ENCODE assay signal across 26 cellular contexts in the genomic region with DNA sequence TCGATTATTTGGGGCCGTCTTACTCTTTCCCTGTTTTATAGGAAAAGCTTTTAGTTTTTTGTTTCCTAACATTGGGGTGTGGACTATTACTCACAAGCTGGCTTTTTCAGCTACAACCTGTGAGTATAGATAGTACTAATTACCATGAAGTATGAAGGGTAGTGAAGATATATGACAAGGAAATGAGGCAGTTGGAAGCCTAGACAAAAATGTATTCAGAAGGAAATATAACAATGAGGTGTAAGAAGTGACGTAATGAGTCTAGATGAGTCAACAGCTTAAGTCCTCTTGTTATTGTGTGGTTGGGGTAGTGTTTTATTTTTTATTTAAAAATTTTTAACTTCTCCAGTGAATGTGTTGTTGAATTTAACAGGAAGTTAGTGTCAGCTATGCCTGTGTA.
DNase-seq lines count a peak whose midpoint lies in the region; ATAC-seq and TF ChIP-seq lines count a peak whose summit lies in the region.
"Had no signal": no experiment of that assay in that cellular context is flagged by ENCODE, and none has a peak within 500 bp of the region (broad histone marks: within the 10 kb centered on the region; RNA-seq: fewer than 3 reads in every experiment).

No MANE protein-coding gene starts in this region.

- H3K4me1 Mint-ChIP-seq in activated naive CD4-positive, alpha-beta T cell treated with anti-CD3 and anti-CD28 coated beads, Interleukin-2, amount 10 ng/mL, durations not matched to agents 7 days and 5 days, result no peaks in the 10 kb centered on the region
- H3K4me1 Mint-ChIP-seq: activated CD4-positive, alpha-beta T cell treated with anti-CD3 and anti-CD28 coated beads, Interleukin-2, amount 10 ng/mL, durations not matched to agents 24 days and 14 days; activated CD8-positive, alpha-beta memory T cell treated with anti-CD3 and anti-CD28 coated beads, Interleukin-2, amount 10 ng/mL, durations not matched to agents 7 days and 5 days; CD14-positive monocyte; immature natural killer cell; nephron progenitor cell; T-helper 17 cell had no signal

- CTCF ChIA-PET in activated naive CD4-positive, alpha-beta T cell treated with anti-CD3 and anti-CD28 coated beads, Interleukin-2, amount 10 ng/mL, durations not matched to agents 7 days and 5 days (lab: Charles Lee), result interaction anchor here (1.3 kb wide), 1 partner anchor 8 kb away, joined by 3 read pairs; no protein-coding TSS in a partner anchor

- no peak overlapping the region for H3K27ac ChIP-seq in ovary
- H3K27ac ChIP-seq: hepatocyte, parathyroid adenoma, SK-N-MC, VCaP had no signal

- TF ChIP-seq CTCF in astrocyte of the spinal cord (IDR thresholded peaks at IDR 0.05; ENCODE audit: low read depth, low read length), result no peak
- TF ChIP-seq CTCF in ovary (IDR thresholded peaks at IDR 0.05), result no peak

- H3K36me3 Mint-ChIP-seq in activated naive CD4-positive, alpha-beta T cell treated with anti-CD3 and anti-CD28 coated beads, Interleukin-2, amount 10 ng/mL, durations not matched to agents 7 days and 5 days, result no peaks in the 10 kb centered on the region
- H3K36me3 Mint-ChIP-seq: activated CD8-positive, alpha-beta memory T cell treated with anti-CD3 and anti-CD28 coated beads, Interleukin-2, amount 10 ng/mL, durations not matched to agents 7 days and 5 days; CD14-positive monocyte; immature natural killer cell had no signal

- no peak overlapping the region for H3K4me3 ChIP-seq in astrocyte of the spinal cord (ENCODE audit: low read depth, low read length)
- H3K4me3 ChIP-seq in ovary, result no peak overlapping the region
- no peak overlapping the region for H3K4me3 ChIP-seq in HAP-1
- H3K4me3 ChIP-seq: hepatocyte, mucosa of descending colon, SK-N-MC had no signal

- no peaks in the 10 kb centered on the region for H3K27me3 Mint-ChIP-seq in activated naive CD4-positive, alpha-beta T cell treated with anti-CD3 and anti-CD28 coated beads, Interleukin-2, amount 10 ng/mL, durations not matched to agents 7 days and 5 days
- H3K27me3 Mint-ChIP-seq: activated CD4-positive, alpha-beta T cell treated with anti-CD3 and anti-CD28 coated beads, Interleukin-2, amount 10 ng/mL, durations not matched to agents 24 days and 14 days; activated CD8-positive, alpha-beta memory T cell treated with anti-CD3 and anti-CD28 coated beads, Interleukin-2, amount 10 ng/mL, durations not matched to agents 7 days and 5 days had no signal

- H3K9me3 ChIP-seq in ovary (no peaks in the 10 kb centered on the region), HAP-1 (no peaks in the 10 kb centered on the region)
- H3K9me3 ChIP-seq: mucosa of descending colon had no signal

- H3K9me3 Mint-ChIP-seq in activated naive CD4-positive, alpha-beta T cell treated with anti-CD3 and anti-CD28 coated beads, Interleukin-2, amount 10 ng/mL, durations not matched to agents 7 days and 5 days, result no peaks in the 10 kb centered on the region
- H3K9me3 Mint-ChIP-seq: activated CD4-positive, alpha-beta T cell treated with anti-CD3 and anti-CD28 coated beads, Interleukin-2, amount 10 ng/mL, durations not matched to agents 24 days and 14 days; nephron progenitor cell had no signal

- no peak for TF ChIP-seq POLR2A in ovary (IDR thresholded peaks at IDR 0.05)

- H3K4me1 ChIP-seq in ovary (ENCODE audit: insufficient read depth) (no peaks in the 10 kb centered on the region), HAP-1 (no peaks in the 10 kb centered on the region)

- no peak for ATAC-seq in GM21717 (IDR thresholded peaks at IDR 0.05; ENCODE audit: unreplicated experiment)
- ATAC-seq: activated CD8-positive, alpha-beta memory T cell treated with anti-CD3 and anti-CD28 coated beads, Interleukin-2, amount 10 ng/mL, durations not matched to agents 7 days and 5 days; mucosa of descending colon; Panc1; sciatic nerve; T-helper 17 cell had no signal

- TF ChIP-seq EP300 in ovary (IDR thresholded peaks at IDR 0.05), result no peak

- no peak overlapping the region for H3K27ac Mint-ChIP-seq in activated naive CD4-positive, alpha-beta T cell treated with anti-CD3 and anti-CD28 coated beads, Interleukin-2, amount 10 ng/mL, durations not matched to agents 7 days and 5 days
- H3K27ac Mint-ChIP-seq: activated CD4-positive, alpha-beta T cell treated with anti-CD3 and anti-CD28 coated beads, Interleukin-2, amount 10 ng/mL, durations not matched to agents 24 days and 14 days; activated CD8-positive, alpha-beta memory T cell treated with anti-CD3 and anti-CD28 coated beads, Interleukin-2, amount 10 ng/mL, durations not matched to agents 7 days and 5 days; immature natural killer cell; nephron progenitor cell; T-helper 17 cell had no signal

- in situ Hi-C loops in astrocyte of the spinal cord (cut with HindIII; ENCODE audit: low sequenced_read_pairs) (no loop called here), HAP-1 (cut with MboI; ENCODE audit: low sequenced_read_pairs) (no loop called here)

- DNase-seq in EH (ENCODE audit: low read depth), result peak; percentile 60
- DNase-seq in NCI-H226, result peak; percentile 51
- DNase-seq in astrocyte of the spinal cord (ENCODE audit: low read depth, low spot score), result peak; percentile 65
- peak; percentile 99 for DNase-seq in glomerular endothelial cell (ENCODE audit: extremely low read depth, low read depth, low spot score)
- DNase-seq in ovary, result no peak
- DNase-seq in activated naive CD4-positive, alpha-beta T cell treated with anti-CD3 and anti-CD28 coated beads, Interleukin-2, amount 10 ng/mL, durations not matched to agents 7 days and 5 days, result no peak
- no peak for DNase-seq in HAP-1 (ENCODE audit: low spot score in 2 of 2)
- DNase-seq: activated CD4-positive, alpha-beta T cell treated with anti-CD3 and anti-CD28 coated beads, Interleukin-2, amount 10 ng/mL, durations not matched to agents 24 days and 14 days; activated CD8-positive, alpha-beta memory T cell treated with anti-CD3 and anti-CD28 coated beads, Interleukin-2, amount 10 ng/mL, durations not matched to agents 7 days and 5 days; activated naive CD4-positive, alpha-beta T cell treated with anti-CD3 and anti-CD28 coated beads, Interleukin-2, amount 50 U/mL, for 16 hours; anterior cingulate cortex; immature natural killer cell; mucosa of descending colon; NCI-H1092 treated with DMSO at 0.1 percent for 48 hours; NCI-H1930; nephron progenitor cell; stimulated activated CD8-positive, alpha-beta memory T cell treated with anti-CD3 and anti-CD28 coated beads, Interleukin-4, amount 100 ng/mL, for 48 hours; T-helper 17 cell had no signal

- H3K27me3 ChIP-seq in ovary (no peaks in the 10 kb centered on the region), HAP-1 (ENCODE audit: low read depth) (no peaks in the 10 kb centered on the region)
- H3K27me3 ChIP-seq: hepatocyte had no signal

- H3K36me3 ChIP-seq in ovary (no peaks in the 10 kb centered on the region), HAP-1 (replicated peaks) (no peaks in the 10 kb centered on the region)

- intact Hi-C loops in ovary (cut with DNase I), result no loop called here

- no peak overlapping the region for H3K4me3 Mint-ChIP-seq in activated naive CD4-positive, alpha-beta T cell treated with anti-CD3 and anti-CD28 coated beads, Interleukin-2, amount 10 ng/mL, durations not matched to agents 7 days and 5 days
- H3K4me3 Mint-ChIP-seq: activated CD4-positive, alpha-beta T cell treated with anti-CD3 and anti-CD28 coated beads, Interleukin-2, amount 10 ng/mL, durations not matched to agents 24 days and 14 days; activated CD8-positive, alpha-beta memory T cell treated with anti-CD3 and anti-CD28 coated beads, Interleukin-2, amount 10 ng/mL, durations not matched to agents 7 days and 5 days; CD14-positive monocyte; immature natural killer cell; nephron progenitor cell; T-helper 17 cell had no signal

- WGBS in ovary, 3 donors, result 86 to 88% (median 86%) methylated on average over 3 of the region's 3 CpGs

Comparison
In these comparisons a context has a peak if more than half of its experiments do, and no peak if none do; other contexts are left out.
1. DNase-seq: peak in EH (single experiment), NCI-H226 (single experiment), astrocyte of the spinal cord (single experiment) and glomerular endothelial cell (single experiment); none in ovary (0 of 5), activated naive CD4-positive, alpha-beta T cell treated with anti-CD3 and anti-CD28 coated beads, Interleukin-2, amount 10 ng/mL, durations not matched to agents 7 days and 5 days (single experiment) and HAP-1 (0 of 2).